In the genomic region with DNA sequence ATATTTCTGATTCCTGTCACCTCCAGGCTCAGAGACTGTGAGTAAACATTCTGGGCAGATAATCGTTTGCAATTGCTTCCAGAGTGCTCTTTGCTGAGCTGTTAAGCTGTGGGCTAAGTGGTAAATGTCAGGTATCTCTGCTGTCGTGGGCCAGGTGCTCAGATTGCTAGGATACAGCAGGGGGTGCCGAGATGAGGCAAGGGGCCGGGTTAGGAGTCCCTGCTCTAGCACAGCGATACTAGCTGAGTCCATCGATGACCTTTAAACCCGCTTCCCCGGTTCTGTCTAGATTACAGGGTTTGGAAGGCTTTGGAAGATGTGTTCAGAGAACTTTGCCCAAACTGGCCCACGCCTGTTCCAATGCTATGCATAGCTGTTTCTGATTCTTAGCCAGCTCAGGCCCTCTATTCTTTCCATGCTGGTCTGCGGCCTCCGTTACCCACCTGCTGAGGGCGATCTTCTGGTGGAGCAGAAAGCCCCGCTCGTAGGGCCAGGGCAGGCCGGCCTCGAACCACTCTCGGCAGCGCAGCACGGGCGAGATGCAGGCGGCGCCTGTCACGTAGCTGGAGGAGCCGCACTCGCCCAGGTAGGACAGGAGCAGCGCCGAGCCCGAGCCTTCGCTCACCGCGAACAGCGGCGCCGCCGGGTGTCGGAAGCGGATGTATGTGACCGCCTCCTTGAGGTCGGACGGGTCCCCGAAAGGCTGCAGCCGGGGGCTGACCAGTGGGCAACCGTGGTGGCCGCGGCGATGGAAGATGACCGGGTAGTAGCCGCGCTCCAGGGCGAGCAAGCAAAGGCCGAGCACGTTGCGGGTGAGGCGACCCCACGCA, we compare ENCODE assay signal across 8 cellular contexts. TPM values are rescaled to one million over a fixed set of nuclear protein-coding genes. Genes with fewer than 3 reads are reported as not detected.
A peak's percentile ranks its signal among the peaks of the same experiment; 100 is the strongest.
DNase-seq lines count a peak whose midpoint lies in the region; ATAC-seq, FAIRE-seq and TF ChIP-seq lines count a peak whose summit lies in the region.

No MANE protein-coding gene starts in this region.

- FAIRE-seq in bronchial epithelial cell (lab: Jason Lieb, UNC): no peak

- peak overlapping the region; percentile 89 for H3K4me3 Mint-ChIP-seq in stimulated activated memory B cell treated with anti-CD40 and anti-IgM and Interleukin-4, amounts not matched to agents 10 μg/mL and 1 μg/mL and 100 μg/mL, for 72 hours

- peak overlapping the region; percentile 79 to 84 for H3K27ac ChIP-seq in liver (ENCODE audit: low read depth in 1 of 2, low read length in 2 of 2)

- H3K4me1 Mint-ChIP-seq in stimulated activated memory B cell treated with anti-CD40 and anti-IgM and Interleukin-4, amounts not matched to agents 10 μg/mL and 1 μg/mL and 100 μg/mL, for 72 hours: peaks cover 42% of the 10 kb centered on the region

- H3K36me3 ChIP-seq in MG63 (no peaks in the 10 kb centered on the region), bronchial epithelial cell (ENCODE audit: control insufficient read depth, insufficient read depth, low read length) (peaks cover 1% of the 10 kb centered on the region), liver (ENCODE audit: control insufficient read depth in 4 of 4, insufficient read depth in 3 of 4, low read depth in 1 of 4, low read length in 3 of 4) (peaks cover 0 to 13% (median 0%) of the 10 kb centered on the region in 4 donors)

- H3K4me3 ChIP-seq in MG63 (peak overlapping the region; percentile 64), bronchial epithelial cell (ENCODE audit: low read depth, low read length) (peak overlapping the region; percentile 61), liver (ENCODE audit: low read depth in 1 of 3, low read length in 3 of 3) (peak overlapping the region; percentile 55 to 77 (median 55))

- peaks cover 20% of the 10 kb centered on the region for H3K36me3 Mint-ChIP-seq in stimulated activated memory B cell treated with anti-CD40 and anti-IgM and Interleukin-4, amounts not matched to agents 10 μg/mL and 1 μg/mL and 100 μg/mL, for 72 hours

- no peak for DNase-seq in MG63
- peak; percentile 22 for DNase-seq in T follicular helper cell (ENCODE audit: low read depth)
- DNase-seq in bronchial epithelial cell (ENCODE audit: low read depth): peak; percentile 29
- no peak for DNase-seq in DMS 273 (lab: John Stamatoyannopoulos, UW; ENCODE audit: unreplicated experiment)
- no peak for DNase-seq in EL

- H3K27me3 ChIP-seq in MG63: no peaks in the 10 kb centered on the region
- no peaks in the 10 kb centered on the region for H3K27me3 ChIP-seq in bronchial epithelial cell (ENCODE audit: control insufficient read depth, insufficient read depth, low read length)
- no peaks in the 10 kb centered on the region for H3K27me3 ChIP-seq in liver (ENCODE audit: control insufficient read depth in 4 of 4, insufficient read depth in 4 of 4, low read length in 3 of 4)

- TF ChIP-seq RAD21 in liver (IDR thresholded peaks at IDR 0.05): peak in 1 of 2 donors; percentile 13

- peaks cover 6 to 65% (median 47%) of the 10 kb centered on the region in 4 donors for H3K4me1 ChIP-seq in liver (ENCODE audit: control insufficient read depth in 4 of 4, insufficient read depth in 4 of 4, low read length in 3 of 4)

- H3K9ac ChIP-seq in liver (ENCODE audit: low read depth in 1 of 2, low read length in 2 of 2): peak overlapping the region in 1 of 2 donors; percentile 58

- ATAC-seq in stimulated activated memory B cell treated with anti-CD40 and anti-IgM and Interleukin-4, amounts not matched to agents 10 μg/mL and 1 μg/mL and 100 μg/mL, for 72 hours: peak; percentile 18

- peak overlapping the region; percentile 88 for H3K27ac Mint-ChIP-seq in stimulated activated memory B cell treated with anti-CD40 and anti-IgM and Interleukin-4, amounts not matched to agents 10 μg/mL and 1 μg/mL and 100 μg/mL, for 72 hours

- H3K9me3 Mint-ChIP-seq in stimulated activated memory B cell treated with anti-CD40 and anti-IgM and Interleukin-4, amounts not matched to agents 10 μg/mL and 1 μg/mL and 100 μg/mL, for 72 hours: no peaks in the 10 kb centered on the region

- TF ChIP-seq CTCF in GM12874 (IDR thresholded peaks at IDR 0.05; ENCODE audit: insufficient read depth, low read depth, low read length) (peak; percentile 12; the same call in 1 of the 2 replicates), bronchial epithelial cell (IDR thresholded peaks at IDR 0.05; ENCODE audit: insufficient read depth, low read length, severe bottlenecking) (peak; percentile 31), liver (IDR thresholded peaks at IDR 0.05; ENCODE audit: low read depth, low read length, missing input control) (no peak)

- H3K27me3 Mint-ChIP-seq in stimulated activated memory B cell treated with anti-CD40 and anti-IgM and Interleukin-4, amounts not matched to agents 10 μg/mL and 1 μg/mL and 100 μg/mL, for 72 hours: no peaks in the 10 kb centered on the region

- H3K9me3 ChIP-seq in MG63: no peaks in the 10 kb centered on the region
- no peaks in the 10 kb centered on the region for H3K9me3 ChIP-seq in liver (ENCODE audit: control insufficient read depth in 4 of 4, low read length in 3 of 4)

- WGBS in liver: 7% methylated on average over 55 of the region's 55 CpGs

TF ChIP-seq in liver, 16 proteins besides CTCF, POLR2A, EP300 and RAD21:
- TF ChIP-seq ZBTB33 (IDR thresholded peaks at IDR 0.05): no peak
- no peak for TF ChIP-seq TAF1 (conservative IDR thresholded peaks at IDR 0.05)
- peak; percentile 54 to 68 for TF ChIP-seq RXRA (IDR thresholded peaks at IDR 0.05)
- TF ChIP-seq JUND (IDR thresholded peaks at IDR 0.05): no peak
- TF ChIP-seq HNF4A (conservative IDR thresholded peaks at IDR 0.05): peak; percentile 64 to 75
- TF ChIP-seq GABPA (IDR thresholded peaks at IDR 0.05 in 1 of 2, conservative IDR thresholded peaks at IDR 0.05 in 1 of 2): no peak
- TF ChIP-seq YY1 (IDR thresholded peaks at IDR 0.05): peak; percentile 45
- peak; percentile 57 for TF ChIP-seq SP1 (IDR thresholded peaks at IDR 0.05)
- TF ChIP-seq MAX (IDR thresholded peaks at IDR 0.05): no peak
- TF ChIP-seq NR2F2 (IDR thresholded peaks at IDR 0.05): no peak

RNA-seq across cellular contexts. Expression of gene ABHD15, which starts 1.0 kb away (rescaled TPM):
- 7.8 and 8.9 TPM in 2 replicates for total RNA-seq in MG63 (2014; rRNA removed; shearing (Covaris generic); ENCODE audit: low replicate concordance)
- 5.2 and 6.3 TPM in 2 replicates for total RNA-seq in bronchial epithelial cell
- 10 to 100 TPM in 1 of 2 donors, 1 to 10 TPM in 1; 5.6 to 25.7 TPM for total RNA-seq in liver
- polyA plus RNA-seq in liver: 10 to 100 TPM in 1 of 2 donors, 1 to 10 TPM in 1; 6.6 to 14.7 TPM

RNA-seq across cellular contexts. Expression of gene TP53I13, which starts 2.6 kb away (rescaled TPM):
- 28.6 and 48.8 TPM in 2 replicates for total RNA-seq in MG63 (2014; rRNA removed; shearing (Covaris generic); ENCODE audit: low replicate concordance)
- total RNA-seq in bronchial epithelial cell: 25.3 and 30.1 TPM in 2 replicates
- 10 to 100 TPM; 15.2 to 33.7 TPM for total RNA-seq in liver
- 10 to 100 TPM; 12.2 to 42.6 TPM for polyA plus RNA-seq in liver

RNA-seq across cellular contexts. Expression of gene GIT1, which starts 23.6 kb away (rescaled TPM):
- total RNA-seq in MG63 (2014; rRNA removed; shearing (Covaris generic); ENCODE audit: low replicate concordance): 17.1 and 36.4 TPM in 2 replicates
- total RNA-seq in bronchial epithelial cell (16.3 and 17.4 TPM in 2 replicates), liver (10 to 100 TPM in 1 of 2 donors, 1 to 10 TPM in 1; 4.3 to 11.1 TPM)
- 1 to 10 TPM; 2.2 to 5.4 TPM for polyA plus RNA-seq in liver

RNA-seq across cellular contexts. Expression of gene ANKRD13B, which starts 27.1 kb away (rescaled TPM):
- 12.1 and 15.7 TPM in 2 replicates for total RNA-seq in MG63 (2014; rRNA removed; shearing (Covaris generic); ENCODE audit: low replicate concordance)
- total RNA-seq in bronchial epithelial cell (2.0 and 2.4 TPM in 2 replicates), liver (1 to 10 TPM in 1 of 2 donors, under 1 TPM in 1; 0.50 to 1.6 TPM)
- polyA plus RNA-seq in liver: under 1 TPM; 0.06 to 0.52 TPM

RNA-seq across cellular contexts. Expression of gene CORO6, which starts 56.9 kb away (rescaled TPM):
- 1.2 TPM in 1 of 2 replicates, not detected in the other for total RNA-seq in MG63 (2014; rRNA removed; shearing (Covaris generic); ENCODE audit: low replicate concordance)
- total RNA-seq in bronchial epithelial cell (0.79 and 1.0 TPM in 2 replicates), liver (1 to 10 TPM in 1 of 2 donors, under 1 TPM in 1; 0.23 to 3.0 TPM)
- under 1 TPM; 0.44 to 0.75 TPM for polyA plus RNA-seq in liver

Comparison
In these comparisons a context has a peak if more than half of its experiments do, and no peak if none do; other contexts are left out.
1. DNase-seq: peak in T follicular helper cell (single experiment) and bronchial epithelial cell (single experiment); none in MG63 (single experiment), DMS 273 (single experiment) and EL (single experiment).
2. Peak in every context shown above with its lines, with median percentiles within 50 percentile points of each other: H3K4me3 ChIP-seq.